19 cellular contexts compared by ENCODE assay signal in the genomic region with DNA sequence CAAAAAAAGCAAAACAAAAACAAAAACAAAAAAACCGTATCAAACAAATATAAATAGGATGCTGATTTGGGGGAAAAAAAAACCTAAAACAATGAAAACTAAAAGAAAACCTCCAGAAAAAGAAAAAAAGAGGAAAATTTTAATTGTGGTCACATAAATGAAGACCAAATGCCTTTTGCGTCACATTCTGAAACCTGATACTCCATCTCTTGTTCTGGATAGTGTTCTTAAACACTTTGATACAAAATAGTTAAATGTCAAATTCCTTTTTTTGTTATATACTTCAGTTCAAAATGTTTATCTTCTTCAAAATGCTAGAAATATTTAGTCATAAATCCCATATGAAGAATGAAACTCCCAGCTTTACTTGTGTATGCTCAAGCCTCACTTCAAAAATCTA.
"Had no signal": no experiment of that assay in that cellular context is flagged by ENCODE, and none has a peak within 500 bp of the region (broad histone marks: within the 10 kb centered on the region; RNA-seq: fewer than 3 reads in every experiment).

No MANE protein-coding gene starts in this region.

- H3K9me3 Mint-ChIP-seq: IgD-negative memory B cell had no signal

- H3K27me3 Mint-ChIP-seq: IgD-negative memory B cell had no signal

- H3K4me1 Mint-ChIP-seq: IgD-negative memory B cell had no signal

- DNase-seq: KBM-7, NCI-H1092, NCI-H1105 treated with DMSO at 0.1 percent for 48 hours, NCI-H1436, NCI-H187, NCI-H2029, NCI-H2081 treated with DMSO at 0.1 percent for 48 hours, NCI-H2171, NCI-H226, NCI-H446, NCI-H510A, NCI-H524 treated with DMSO at 0.1 percent for 48 hours, NCI-H69, NCI-H774, Right ventricle myocardium superior, RPMI8226, SIG-M5 had no signal

- H3K4me3 Mint-ChIP-seq: IgD-negative memory B cell had no signal

- ATAC-seq: HepG2 had no signal
